ENCODE assay signal across 13 cellular contexts in the genomic region with DNA sequence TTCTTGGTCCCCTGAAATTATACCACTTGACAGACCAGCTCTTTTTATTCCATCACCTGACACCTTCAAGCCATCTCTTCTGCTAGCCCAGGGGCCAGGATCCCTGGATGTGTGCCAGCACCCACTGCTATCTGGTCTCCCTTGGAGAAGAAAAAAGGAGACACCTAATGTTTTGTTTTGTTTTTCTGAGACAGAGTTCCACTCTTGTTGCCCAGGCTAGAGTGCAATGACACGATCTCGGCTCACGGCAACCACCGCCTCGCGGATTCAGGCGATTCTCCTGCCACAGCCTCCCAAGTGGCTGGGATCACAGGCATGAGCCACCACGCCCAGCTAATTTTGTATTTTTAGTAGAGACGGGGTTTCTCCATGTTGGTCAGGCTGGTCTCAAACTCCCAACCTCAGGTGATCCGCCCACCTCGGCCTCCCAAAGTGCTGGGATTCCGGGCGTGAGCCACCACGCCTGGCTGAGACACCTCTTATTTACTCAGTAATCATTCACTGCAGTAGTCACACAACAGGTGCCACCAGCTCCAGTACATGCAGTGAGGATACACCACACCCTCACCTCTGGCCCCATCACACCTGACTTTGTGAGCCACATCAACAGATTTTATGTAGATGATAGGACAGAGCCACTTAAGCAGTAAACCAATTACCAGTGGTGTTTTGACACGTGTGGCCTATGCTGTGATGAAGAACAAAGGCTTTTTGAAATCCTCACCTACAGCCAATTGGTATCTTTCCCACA. TPM values are rescaled to one million over a fixed set of nuclear protein-coding genes. Genes with fewer than 3 reads are reported as not detected.
A peak's percentile ranks its signal among the peaks of the same experiment; 100 is the strongest.
DNase-seq lines count a peak whose midpoint lies in the region; ATAC-seq lines count a peak whose summit lies in the region.
"Had no signal": no experiment of that assay in that cellular context is flagged by ENCODE, and none has a peak within 500 bp of the region (broad histone marks: within the 10 kb centered on the region; RNA-seq: fewer than 3 reads in every experiment).

No MANE protein-coding gene starts in this region.

- peaks cover 56% of the 10 kb centered on the region for H3K36me3 Mint-ChIP-seq in activated CD4-positive, alpha-beta T cell treated with anti-CD3 and anti-CD28 coated beads, Interleukin-2, amount 10 ng/mL, durations not matched to agents 7 days and 5 days (ENCODE audit: low read depth)
- H3K36me3 Mint-ChIP-seq in T-cell: peaks cover 49% of the 10 kb centered on the region
- peaks cover 39% of the 10 kb centered on the region for H3K36me3 Mint-ChIP-seq in stimulated activated effector memory CD8-positive, alpha-beta T cell treated with anti-CD3 and anti-CD28 coated beads, Interleukin-12 subunit alpha, Interleukin-12 subunit beta, amount 100 ng/mL, for 72 hours

- no peak for ATAC-seq in T-cell (replicated peaks in 1 of 4)
- ATAC-seq in stimulated activated effector memory CD8-positive, alpha-beta T cell treated with anti-CD3 and anti-CD28 coated beads, Interleukin-12 subunit alpha, Interleukin-12 subunit beta, amount 100 ng/mL, for 72 hours: no peak
- ATAC-seq: Panc1 had no signal

- peak overlapping the region; percentile 45 for H3K4me3 Mint-ChIP-seq in activated CD4-positive, alpha-beta T cell treated with anti-CD3 and anti-CD28 coated beads, Interleukin-2, amount 10 ng/mL, durations not matched to agents 7 days and 5 days
- H3K4me3 Mint-ChIP-seq in T-cell: no peak overlapping the region
- peak overlapping the region; percentile 57 for H3K4me3 Mint-ChIP-seq in stimulated activated effector memory CD8-positive, alpha-beta T cell treated with anti-CD3 and anti-CD28 coated beads, Interleukin-12 subunit alpha, Interleukin-12 subunit beta, amount 100 ng/mL, for 72 hours

- peak; percentile 7 for DNase-seq in activated CD4-positive, alpha-beta T cell treated with anti-CD3 and anti-CD28 coated beads, Interleukin-2, amount 10 ng/mL, durations not matched to agents 7 days and 5 days
- DNase-seq in activated CD4-positive, alpha-beta T cell treated with anti-CD3 and anti-CD28 coated beads, Interleukin-2, amount 50 U/mL, for 4 hours: no peak
- DNase-seq in T-cell (no peak), epithelial cell of prostate (ENCODE audit: low read depth, low spot score) (peak; percentile 10), cortex of kidney (lab: John Stamatoyannopoulos, UW) (no peak), anterior cingulate cortex (lab: John Stamatoyannopoulos, UW) (no peak), Ammon's horn (ENCODE audit: low spot score) (no peak)
- DNase-seq in stimulated activated effector memory CD8-positive, alpha-beta T cell treated with anti-CD3 and anti-CD28 coated beads, Interleukin-12 subunit alpha, Interleukin-12 subunit beta, amount 100 ng/mL, for 72 hours (ENCODE audit: low spot score in 2 of 2): no peak
- DNase-seq: activated gamma-delta T cell treated with Interleukin-2 at 50 U/mL for 16 hours, cerebellar nuclear complex, NCI-H2227 treated with DMSO at 0.1 percent for 48 hours had no signal

- H3K27me3 Mint-ChIP-seq in activated CD4-positive, alpha-beta T cell treated with anti-CD3 and anti-CD28 coated beads, Interleukin-2, amount 10 ng/mL, durations not matched to agents 7 days and 5 days: no peaks in the 10 kb centered on the region
- H3K27me3 Mint-ChIP-seq in T-cell: no peaks in the 10 kb centered on the region

- CTCF ChIA-PET in activated CD4-positive, alpha-beta T cell treated with anti-CD3 and anti-CD28 coated beads, Interleukin-2, amount 10 ng/mL, durations not matched to agents 7 days and 5 days (lab: Charles Lee): interaction anchor here (0.8 to 4.1 kb wide), 11 partner anchors 10 to 98 kb away, joined by 3 to 20 read pairs (median 5); no protein-coding TSS in a partner anchor
- CTCF ChIA-PET in T-cell (lab: Charles Lee): no interaction called here

- peak overlapping the region; percentile 90 for H3K27ac Mint-ChIP-seq in activated CD4-positive, alpha-beta T cell treated with anti-CD3 and anti-CD28 coated beads, Interleukin-2, amount 10 ng/mL, durations not matched to agents 7 days and 5 days
- H3K27ac Mint-ChIP-seq in T-cell: peak overlapping the region; percentile 73 to 86
- H3K27ac Mint-ChIP-seq in stimulated activated effector memory CD8-positive, alpha-beta T cell treated with anti-CD3 and anti-CD28 coated beads, Interleukin-12 subunit alpha, Interleukin-12 subunit beta, amount 100 ng/mL, for 72 hours: peak overlapping the region; percentile 92

- H3K9me3 Mint-ChIP-seq in activated CD4-positive, alpha-beta T cell treated with anti-CD3 and anti-CD28 coated beads, Interleukin-2, amount 10 ng/mL, durations not matched to agents 7 days and 5 days: peaks cover 3% of the 10 kb centered on the region
- H3K9me3 Mint-ChIP-seq in T-cell: no peaks in the 10 kb centered on the region
- H3K9me3 Mint-ChIP-seq in stimulated activated effector memory CD8-positive, alpha-beta T cell treated with anti-CD3 and anti-CD28 coated beads, Interleukin-12 subunit alpha, Interleukin-12 subunit beta, amount 100 ng/mL, for 72 hours: no peaks in the 10 kb centered on the region

- peaks cover 69% of the 10 kb centered on the region for H3K4me1 Mint-ChIP-seq in activated CD4-positive, alpha-beta T cell treated with anti-CD3 and anti-CD28 coated beads, Interleukin-2, amount 10 ng/mL, durations not matched to agents 7 days and 5 days
- peaks cover 25 to 55% (median 32%) of the 10 kb centered on the region in 3 donors for H3K4me1 Mint-ChIP-seq in T-cell
- peaks cover 73% of the 10 kb centered on the region for H3K4me1 Mint-ChIP-seq in stimulated activated effector memory CD8-positive, alpha-beta T cell treated with anti-CD3 and anti-CD28 coated beads, Interleukin-12 subunit alpha, Interleukin-12 subunit beta, amount 100 ng/mL, for 72 hours

- POLR2A ChIA-PET in activated CD4-positive, alpha-beta T cell treated with anti-CD3 and anti-CD28 coated beads, Interleukin-2, amount 10 ng/mL, durations not matched to agents 7 days and 5 days (lab: Charles Lee): no interaction called here
- POLR2A ChIA-PET in T-cell (lab: Charles Lee): interaction anchor here in 1 of 2 donors (0.5 kb wide), 1 partner anchor 358 kb away, joined by 3 read pairs; no protein-coding TSS in a partner anchor

- peak overlapping the region; percentile 5 for H3K27ac ChIP-seq in epithelial cell of prostate
- H3K27ac ChIP-seq: tibial nerve had no signal

RNA-seq across cellular contexts. Expression of a gene that starts 42.8 kb away (rescaled TPM):
- 100 to 1,000 TPM; 527 to 544 TPM for total RNA-seq in activated CD4-positive, alpha-beta T cell treated with anti-CD3 and anti-CD28 coated beads, Interleukin-2, amount 10 ng/mL, durations not matched to agents 7 days and 5 days
- 100 to 1,000 TPM; 303 to 431 (median 386) TPM for total RNA-seq in T-cell

Comparison
In these comparisons a context has a peak if more than half of its experiments do, and no peak if none do; other contexts are left out.
1. DNase-seq: peak in activated CD4-positive, alpha-beta T cell treated with anti-CD3 and anti-CD28 coated beads, Interleukin-2, amount 10 ng/mL, durations not matched to agents 7 days and 5 days (single experiment) and epithelial cell of prostate (single experiment); none in activated CD4-positive, alpha-beta T cell treated with anti-CD3 and anti-CD28 coated beads, Interleukin-2, amount 50 U/mL, for 4 hours (0 of 2), T-cell (0 of 34), stimulated activated effector memory CD8-positive, alpha-beta T cell treated with anti-CD3 and anti-CD28 coated beads, Interleukin-12 subunit alpha, Interleukin-12 subunit beta, amount 100 ng/mL, for 72 hours (0 of 2), cortex of kidney (single experiment), anterior cingulate cortex (0 of 58) and Ammon's horn (single experiment).
2. H3K4me3 Mint-ChIP-seq: peak in activated CD4-positive, alpha-beta T cell treated with anti-CD3 and anti-CD28 coated beads, Interleukin-2, amount 10 ng/mL, durations not matched to agents 7 days and 5 days (single experiment) and stimulated activated effector memory CD8-positive, alpha-beta T cell treated with anti-CD3 and anti-CD28 coated beads, Interleukin-12 subunit alpha, Interleukin-12 subunit beta, amount 100 ng/mL, for 72 hours (single experiment); none in T-cell (0 of 3).
3. Peak in every context shown above with its lines, with median percentiles within 50 percentile points of each other: H3K27ac Mint-ChIP-seq.